ENCODE assay signal across 11 cellular contexts in the genomic region with DNA sequence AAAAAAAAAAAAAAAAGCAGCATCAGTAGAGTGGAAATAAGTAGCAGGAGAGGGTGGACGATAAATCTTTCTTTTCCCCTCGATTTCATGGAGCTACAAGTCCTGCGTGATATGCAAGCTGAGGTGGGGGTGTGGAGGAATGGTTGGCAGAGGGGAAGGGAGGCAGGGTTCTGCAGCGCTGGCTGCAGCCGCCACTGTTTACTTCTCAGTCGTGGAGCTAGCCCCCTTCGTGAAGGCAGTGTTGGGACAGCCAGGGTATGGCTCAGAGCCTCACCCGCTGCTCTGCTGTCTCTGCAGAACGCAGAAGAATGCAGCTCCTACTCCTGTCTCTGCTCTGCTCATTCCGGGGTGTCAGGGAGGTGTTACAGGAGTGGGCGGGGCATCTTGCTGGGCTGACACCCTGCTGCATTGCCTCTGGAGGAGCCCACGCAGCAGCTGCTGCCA.
DNase-seq lines count a peak whose midpoint lies in the region; ATAC-seq and TF ChIP-seq lines count a peak whose summit lies in the region.
"Had no signal": no experiment of that assay in that cellular context is flagged by ENCODE, and none has a peak within 500 bp of the region (broad histone marks: within the 10 kb centered on the region; RNA-seq: fewer than 3 reads in every experiment).

No MANE protein-coding gene starts in this region.

- no peak overlapping the region for H4K91ac ChIP-seq in mesenchymal stem cell (ENCODE audit: low read length)

- no peak overlapping the region for H2BK12ac ChIP-seq in mesenchymal stem cell (ENCODE audit: low read length in 2 of 2)

- peak overlapping the region in 4 of 5 experiments; percentile 69 to 73 (median 72) for H3K4me3 Mint-ChIP-seq in brain
- H3K4me3 Mint-ChIP-seq: activated naive CD4-positive, alpha-beta T cell treated with anti-CD3 and anti-CD28 coated beads, Interleukin-2, amount 50 U/mL, for 24 hours had no signal

- peak overlapping the region; percentile 57 for H3K4me2 ChIP-seq in mesenchymal stem cell (ENCODE audit: low read length, poor library complexity, severe bottlenecking)

- peaks cover 4% of the 10 kb centered on the region for H3K4me1 ChIP-seq in mesenchymal stem cell (ENCODE audit: control insufficient read depth, insufficient read depth, low read depth, low read length)
- H3K4me1 ChIP-seq: tibial nerve had no signal

- H3K9ac ChIP-seq in mesenchymal stem cell (ENCODE audit: low read length): no peak overlapping the region

- peak overlapping the region in 1 of 2 experiments; percentile 48 for H3K14ac ChIP-seq in mesenchymal stem cell (ENCODE audit: low read length in 2 of 2)

- DNase-seq in mesenchymal stem cell (no peak), NCI-H1105 (lab: John Stamatoyannopoulos, UW) (no peak), NCI-H1105 treated with DMSO at 0.1 percent for 48 hours (lab: John Stamatoyannopoulos, UW) (no peak), lower leg skin (ENCODE audit: low spot score in 2 of 2) (no peak)
- DNase-seq in activated naive CD4-positive, alpha-beta T cell treated with anti-CD3 and anti-CD28 coated beads, Interleukin-2, amount 50 U/mL, for 72 hours (ENCODE audit: low spot score in 2 of 2): no peak
- DNase-seq: NCI-H1930 had no signal

- peaks cover 5% of the 10 kb centered on the region for H3K27me3 Mint-ChIP-seq in brain
- H3K27me3 Mint-ChIP-seq: activated naive CD4-positive, alpha-beta T cell treated with anti-CD3 and anti-CD28 coated beads, Interleukin-2, amount 50 U/mL, for 24 hours had no signal

- 43% methylated on average over 11 of the region's 12 CpGs for WGBS in mesenchymal stem cell
- 9 to 22% methylated on average over 12 of the region's 12 CpGs for WGBS in lower leg skin, 2 donors

- H3K27ac ChIP-seq in 22Rv1: peak overlapping the region; percentile 70
- H3K27ac ChIP-seq in mesenchymal stem cell (ENCODE audit: low read length, poor library complexity, severe bottlenecking): no peak overlapping the region
- H3K27ac ChIP-seq: tibial nerve had no signal

- H3K36me3 ChIP-seq in mesenchymal stem cell (ENCODE audit: control insufficient read depth in 1 of 2, insufficient read depth in 2 of 2, low read depth in 1 of 2, low read length in 2 of 2): no peaks in the 10 kb centered on the region
- H3K36me3 ChIP-seq: tibial nerve had no signal

- TF ChIP-seq POLR2A in lower leg skin (IDR thresholded peaks at IDR 0.05): no peak

- no peak overlapping the region for H3K23ac ChIP-seq in mesenchymal stem cell (ENCODE audit: low read length in 2 of 2)

- peaks cover 41% of the 10 kb centered on the region for H3K4me1 Mint-ChIP-seq in brain
- H3K4me1 Mint-ChIP-seq: activated naive CD4-positive, alpha-beta T cell treated with anti-CD3 and anti-CD28 coated beads, Interleukin-2, amount 50 U/mL, for 24 hours had no signal

- H2BK120ac ChIP-seq in mesenchymal stem cell (ENCODE audit: low read depth, low read length): no peak overlapping the region

- intact Hi-C loops in lower leg skin (cut with DNase I; ENCODE audit: low total_unique reads): no loop called here

- no peak overlapping the region for H2AFZ ChIP-seq in mesenchymal stem cell (ENCODE audit: low read depth, low read length)

- H3K79me1 ChIP-seq in mesenchymal stem cell (replicated peaks; ENCODE audit: low read length, poor library complexity, severe bottlenecking): no peaks in the 10 kb centered on the region

- H3K18ac ChIP-seq in mesenchymal stem cell (ENCODE audit: low read depth in 1 of 2, low read length in 2 of 2): peak overlapping the region in 1 of 2 experiments; percentile 7

- peaks cover 0 to 8% (median 0%) of the 10 kb centered on the region in 5 experiments for H3K9me3 Mint-ChIP-seq in brain
- H3K9me3 Mint-ChIP-seq in activated naive CD4-positive, alpha-beta T cell treated with anti-CD3 and anti-CD28 coated beads, Interleukin-2, amount 50 U/mL, for 72 hours: no peaks in the 10 kb centered on the region
- H3K9me3 Mint-ChIP-seq: activated naive CD4-positive, alpha-beta T cell treated with anti-CD3 and anti-CD28 coated beads, Interleukin-2, amount 50 U/mL, for 24 hours had no signal

- no peak overlapping the region for H2BK15ac ChIP-seq in mesenchymal stem cell (ENCODE audit: low read depth, poor library complexity, severe bottlenecking)

- no peak overlapping the region for H3K4ac ChIP-seq in mesenchymal stem cell (ENCODE audit: low read depth in 1 of 2, low read length in 2 of 2)

- H3K9me3 ChIP-seq in mesenchymal stem cell (ENCODE audit: control insufficient read depth, low read length): no peaks in the 10 kb centered on the region
- H3K9me3 ChIP-seq: tibial nerve had no signal

- ATAC-seq in HG03060 (IDR thresholded peaks at IDR 0.05; ENCODE audit: low read depth, unreplicated experiment): peak; percentile 48
- ATAC-seq in activated naive CD4-positive, alpha-beta T cell treated with anti-CD3 and anti-CD28 coated beads, Interleukin-2, amount 50 U/mL, for 72 hours: no peak

- no peaks in the 10 kb centered on the region for H3K27me3 ChIP-seq in mesenchymal stem cell (ENCODE audit: control insufficient read depth in 1 of 2, insufficient read depth in 1 of 2, low read length in 2 of 2)
- H3K27me3 ChIP-seq: tibial nerve had no signal

- no peak overlapping the region for H2BK5ac ChIP-seq in mesenchymal stem cell (ENCODE audit: low read depth, low read length, poor library complexity, severe bottlenecking)

- peaks cover 53% of the 10 kb centered on the region for H3K36me3 Mint-ChIP-seq in brain
- no peaks in the 10 kb centered on the region for H3K36me3 Mint-ChIP-seq in activated naive CD4-positive, alpha-beta T cell treated with anti-CD3 and anti-CD28 coated beads, Interleukin-2, amount 50 U/mL, for 72 hours
- H3K36me3 Mint-ChIP-seq: activated naive CD4-positive, alpha-beta T cell treated with anti-CD3 and anti-CD28 coated beads, Interleukin-2, amount 50 U/mL, for 24 hours had no signal

- no peak overlapping the region for H2AK5ac ChIP-seq in mesenchymal stem cell (ENCODE audit: low read length, severe bottlenecking)

- no peak overlapping the region for H4K8ac ChIP-seq in mesenchymal stem cell (ENCODE audit: low read length)

- H3K4me3 ChIP-seq in mesenchymal stem cell (ENCODE audit: insufficient read depth in 1 of 2, low read depth in 1 of 2, low read length in 2 of 2) (peak overlapping the region; percentile 14 to 33), lower leg skin (ENCODE audit: low read depth, poor library complexity, severe bottlenecking) (no peak overlapping the region)

- TF ChIP-seq CTCF in 22Rv1 (IDR thresholded peaks at IDR 0.05) (no peak), brain (conservative IDR thresholded peaks at IDR 0.05) (no peak), lower leg skin (IDR thresholded peaks at IDR 0.05) (no peak)

- H3K27ac Mint-ChIP-seq in brain: peak overlapping the region in 4 of 5 experiments; percentile 25 to 92 (median 86)
- H3K27ac Mint-ChIP-seq in activated naive CD4-positive, alpha-beta T cell treated with anti-CD3 and anti-CD28 coated beads, Interleukin-2, amount 50 U/mL, for 72 hours: no peak overlapping the region
- H3K27ac Mint-ChIP-seq: activated naive CD4-positive, alpha-beta T cell treated with anti-CD3 and anti-CD28 coated beads, Interleukin-2, amount 50 U/mL, for 24 hours had no signal

Comparison
In these comparisons a context has a peak if more than half of its experiments do, and no peak if none do; other contexts are left out.
1. H3K27ac Mint-ChIP-seq: peak in brain (4 of 5); none in activated naive CD4-positive, alpha-beta T cell treated with anti-CD3 and anti-CD28 coated beads, Interleukin-2, amount 50 U/mL, for 72 hours (0 of 2).